ENCODE assay signal across 17 cellular contexts in the genomic region with DNA sequence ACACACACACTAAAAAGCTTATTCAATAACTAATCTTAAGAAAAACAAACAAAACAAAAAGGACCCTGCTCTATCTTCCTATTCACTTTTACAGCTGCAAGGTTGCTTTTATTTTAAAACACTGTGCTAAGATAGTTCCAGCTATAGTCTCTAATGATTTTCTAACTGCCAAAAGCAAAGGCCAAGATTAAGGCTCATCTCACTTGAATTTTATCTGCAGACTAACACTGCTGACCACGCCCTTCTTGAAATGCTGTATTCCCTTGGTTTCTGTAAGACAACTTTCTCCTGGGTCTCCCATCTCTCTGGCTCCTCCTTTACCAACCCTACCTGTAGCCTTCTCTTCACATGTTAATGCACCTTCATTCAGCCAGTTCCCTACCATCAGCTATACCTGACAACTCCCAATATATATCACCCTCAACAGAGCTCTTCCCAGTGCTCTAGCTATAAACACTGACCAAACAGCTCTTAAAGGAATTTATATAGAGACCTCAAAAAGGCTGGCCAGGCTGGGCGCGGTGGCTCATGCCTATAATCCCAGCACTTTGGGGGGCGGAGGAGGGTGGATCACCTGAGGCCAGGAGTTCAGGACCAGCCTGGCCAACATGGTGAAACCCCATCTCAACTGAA. TPM values are rescaled to one million over a fixed set of nuclear protein-coding genes. Genes with fewer than 3 reads are reported as not detected.
DNase-seq lines count a peak whose midpoint lies in the region; ATAC-seq, FAIRE-seq and TF ChIP-seq lines count a peak whose summit lies in the region.
"Had no signal": no experiment of that assay in that cellular context is flagged by ENCODE, and none has a peak within 500 bp of the region (broad histone marks: within the 10 kb centered on the region; RNA-seq: fewer than 3 reads in every experiment).

No MANE protein-coding gene starts in this region.

- intact Hi-C loops in CD4-positive, alpha-beta T cell (cut with DNase I, micrococcal nuclease): no loop called here
- intact Hi-C loops in GM12878 (cut with micrococcal nuclease; ENCODE audit: unreplicated experiment): no loop called here
- intact Hi-C loops in cardiac septum (cut with DNase I): no loop called here
- intact Hi-C loops in kidney (cut with DNase I): no loop called here

- H3K4me1 ChIP-seq in GM12878 (ENCODE audit: control insufficient read depth, insufficient read depth, low read length) (no peaks in the 10 kb centered on the region), kidney (ENCODE audit: control insufficient read depth in 1 of 2, insufficient read depth in 1 of 2, low read depth in 1 of 2, low read length in 2 of 2) (no peaks in the 10 kb centered on the region)

- no peak for TF ChIP-seq RAD21 in GM12878 (IDR thresholded peaks at IDR 0.05; ENCODE audit: insufficient read depth, low read depth, low read length)

- TF ChIP-seq EP300 in GM12878 (IDR thresholded peaks at IDR 0.05; ENCODE audit: borderline replicate concordance in 1 of 2, control insufficient read depth in 1 of 2, low read depth in 2 of 2, low read length in 2 of 2): no peak

- H3K27ac ChIP-seq in CD4-positive, alpha-beta T cell (ENCODE audit: low read depth, low read length): no peak overlapping the region
- no peak overlapping the region for H3K27ac ChIP-seq in GM12878 (ENCODE audit: control insufficient read depth, insufficient read depth)
- H3K27ac ChIP-seq in kidney (ENCODE audit: low read depth in 2 of 2, low read length in 2 of 2): no peak overlapping the region

- H3K36me3 Mint-ChIP-seq in CD4-positive, alpha-beta T cell (ENCODE audit: low read depth): no peaks in the 10 kb centered on the region

- POLR2A ChIA-PET in CD4-positive, alpha-beta T cell (lab: Charles Lee): interaction anchor here (1.0 to 2.9 kb wide), 2 partner anchors 10 to 11 kb away, joined by 3 to 10 read pairs; a partner anchor contains a TSS
- POLR2A ChIA-PET in GM12878 (lab: Charles Lee): interaction anchor here (1.2 to 1.9 kb wide), 2 partner anchors 11 to 12 kb away, joined by 7 read pairs; a partner anchor contains a TSS

- CTCF ChIA-PET in CD4-positive, alpha-beta T cell (lab: Charles Lee): no interaction called here
- CTCF ChIA-PET in GM12878 (lab: Yijun Ruan, JAX): interaction anchor here (0.5 kb wide), 1 partner anchor 360 kb away, joined by 3 read pairs; no protein-coding TSS in a partner anchor

- H3K27ac Mint-ChIP-seq in CD4-positive, alpha-beta T cell: peak overlapping the region; percentile 2

- H3K27me3 ChIP-seq in CD4-positive, alpha-beta T cell (ENCODE audit: control insufficient read depth, insufficient read depth, low read length): no peaks in the 10 kb centered on the region
- no peaks in the 10 kb centered on the region for H3K27me3 ChIP-seq in GM12878 (replicated peaks in 1 of 2; ENCODE audit: control insufficient read depth in 2 of 2, insufficient read depth in 2 of 2, low read length in 1 of 2)

- FAIRE-seq in GM12878 (lab: Jason Lieb, UNC) (peak; percentile 27), kidney (lab: Jason Lieb, UNC) (no peak)
- FAIRE-seq: D721Med, H54 had no signal

- peaks cover 64% of the 10 kb centered on the region for H3K4me1 Mint-ChIP-seq in CD4-positive, alpha-beta T cell (ENCODE audit: low read depth)

- no peak overlapping the region for H3K4me2 ChIP-seq in GM12878 (ENCODE audit: control insufficient read depth, insufficient read depth)
- H3K4me2 ChIP-seq: SK-N-SH had no signal

- in situ Hi-C loops in GM12878 (cut with MboI): no loop called here

- H4K20me1 ChIP-seq in GM12878 (ENCODE audit: control insufficient read depth, insufficient read depth): no peaks in the 10 kb centered on the region

- no peak overlapping the region for H3K4me3 ChIP-seq in GM12878
- no peak overlapping the region for H3K4me3 ChIP-seq in kidney (ENCODE audit: low read length in 2 of 2)

- H3K4me3 Mint-ChIP-seq in CD4-positive, alpha-beta T cell: no peak overlapping the region

- H3K9me3 Mint-ChIP-seq in CD4-positive, alpha-beta T cell: no peaks in the 10 kb centered on the region

- no peak overlapping the region for H2AFZ ChIP-seq in GM12878 (ENCODE audit: control insufficient read depth, low read depth, low read length)

- no TSS peak for BruUV-seq in GM12878 (replicated peaks; lab: Mats Ljungman, UMichigan)

- H3K9ac ChIP-seq in GM12878 (ENCODE audit: control insufficient read depth, insufficient read depth, low read length): no peak overlapping the region
- H3K9ac ChIP-seq in kidney (ENCODE audit: low read length in 2 of 2): no peak overlapping the region
- H3K9ac ChIP-seq: SK-N-SH had no signal

- H3K9me3 ChIP-seq in CD4-positive, alpha-beta T cell (ENCODE audit: control insufficient read depth, low read length): no peaks in the 10 kb centered on the region
- H3K9me3 ChIP-seq in GM12878 (replicated peaks; ENCODE audit: control insufficient read depth, insufficient read depth, low read length): no peaks in the 10 kb centered on the region
- H3K9me3 ChIP-seq in kidney (ENCODE audit: control insufficient read depth in 1 of 2, low read length in 2 of 2): no peaks in the 10 kb centered on the region
- H3K9me3 ChIP-seq: SK-N-SH had no signal

- no peak for TF ChIP-seq POLR2A in GM12878 (IDR thresholded peaks at IDR 0.05; ENCODE audit: low read depth, low read length)

- SMC1A ChIA-PET in GM12878 (lab: Charles Lee; ENCODE audit: uncharacterized antibody, unreplicated experiment): interaction anchor here (0.6 to 2.0 kb wide), 5 partner anchors 10 to 37 kb away, joined by 3 to 5 read pairs (median 3); no protein-coding TSS in a partner anchor

- no peak for DNase-seq in CD4-positive, alpha-beta T cell
- DNase-seq in OCI-M1 (lab: John Stamatoyannopoulos, UW) (peak; percentile 31), GM12878 (ENCODE audit: low read depth, low spot score) (no peak), iPS-NIHi11 (ENCODE audit: low spot score) (peak; percentile 30), cardiac septum (ENCODE audit: low spot score) (no peak), kidney (no peak), hippocampal formation (lab: John Stamatoyannopoulos, UW) (no peak)
- DNase-seq: 8988T; DMS79; NCI-H1105; NCI-H2081; NK-92 treated with Interleukin-12 subunit alpha and Interleukin-12 subunit beta, amount 100 ng/mL, for 24 hours; SHP77 treated with DMSO at 0.1 percent for 48 hours; SK-N-SH had no signal

- RAD21 ChIA-PET in GM12878 (lab: Charles Lee; ENCODE audit: unreplicated experiment): interaction anchor here (0.9 kb wide), 1 partner anchor 26 kb away, joined by 4 read pairs; no protein-coding TSS in a partner anchor

- H3K79me2 ChIP-seq in GM12878 (ENCODE audit: control insufficient read depth, insufficient read depth, low read length): no peaks in the 10 kb centered on the region; the same call in 1 of the 2 replicates

- WGBS in GM12878 (ENCODE audit: insufficient coverage, insufficient replicate concordance, low lambda C conversion rate, missing lambda C conversion rate): 96% methylated on average over 4 of the region's 4 CpGs

- TF ChIP-seq CTCF in CD4-positive, alpha-beta T cell (IDR thresholded peaks at IDR 0.05): no peak
- no peak for TF ChIP-seq CTCF in GM12878 (IDR thresholded peaks at IDR 0.05 in 2 of 3, conservative IDR thresholded peaks at IDR 0.05 in 1 of 3; ENCODE audit: control insufficient read depth in 2 of 3, extremely low read depth in 1 of 3, insufficient read depth in 1 of 3, low read depth in 3 of 3, low read length in 3 of 3)
- no peak for TF ChIP-seq CTCF in kidney (IDR thresholded peaks at IDR 0.05; ENCODE audit: borderline replicate concordance, extremely low read depth, insufficient read depth)

- ATAC-seq in CD4-positive, alpha-beta T cell (ENCODE audit: poor library complexity): no peak
- ATAC-seq in GM12878 (no peak), HG03571 (IDR thresholded peaks at IDR 0.05; ENCODE audit: unreplicated experiment) (no peak)

- H3K27me3 Mint-ChIP-seq in CD4-positive, alpha-beta T cell: no peaks in the 10 kb centered on the region

- no peaks in the 10 kb centered on the region for H3K36me3 ChIP-seq in GM12878 (ENCODE audit: control insufficient read depth in 2 of 2, insufficient read depth in 2 of 2, low read length in 1 of 2)
- no peaks in the 10 kb centered on the region for H3K36me3 ChIP-seq in kidney (ENCODE audit: control insufficient read depth in 1 of 2, insufficient read depth in 2 of 2, low read length in 2 of 2)

TF ChIP-seq in GM12878, 131 proteins besides CTCF, POLR2A, EP300 and RAD21 (continues in another document):
- TF ChIP-seq MTA3 (IDR thresholded peaks at IDR 0.05; ENCODE audit: borderline replicate concordance, low read length): no peak
- TF ChIP-seq FOS (IDR thresholded peaks at IDR 0.05; ENCODE audit: borderline replicate concordance, extremely low read depth, insufficient read length): no peak
- no peak for TF ChIP-seq PAX5 (IDR thresholded peaks at IDR 0.05; ENCODE audit: borderline replicate concordance, low read depth, low read length)
- no peak for TF ChIP-seq NFXL1 (IDR thresholded peaks at IDR 0.05; ENCODE audit: borderline replicate concordance)
- no peak for TF ChIP-seq ZSCAN29 (IDR thresholded peaks at IDR 0.05)

RNA-seq across cellular contexts. Expression of a gene that starts 11.7 kb away (rescaled TPM):
- total RNA-seq in CD4-positive, alpha-beta T cell: 10 to 100 TPM; 39.9 to 40.9 TPM
- total RNA-seq in GM12878 (2013; cell fraction: nucleolus; rRNA removed): 88.2 and 88.5 TPM in 2 replicates
- 23.3 and 26.5 TPM in 2 replicates for total RNA-seq in GM12878 (2014; rRNA removed)
- total RNA-seq in GM12878 (2014; rRNA removed; fragmentation: Illumina TruSeq; extraction: Trizol): 26.6 and 26.7 TPM in 2 replicates
- 30.2 and 32.8 TPM in 2 replicates for total RNA-seq in GM12878 (2021)
- 13.9 TPM for polyA plus RNA-seq in GM12878 (2011; ENCODE audit: low read depth)
- 20.4 and 26.5 TPM in 2 replicates for polyA plus RNA-seq in GM12878 (2011; rRNA removed)
- 8.8 and 12.5 TPM in 2 replicates for polyA plus RNA-seq in GM12878 (2011; cell fraction: cytosol; rRNA removed)
- polyA plus RNA-seq in GM12878 (2011; cell fraction: nucleus; rRNA removed): 12.7 and 18.8 TPM in 2 replicates
- polyA plus RNA-seq in GM12878 (2012): 16.8 and 19.6 TPM in 2 replicates
- 25.4 and 25.7 TPM in 2 replicates for polyA plus RNA-seq in GM12878 (2014; fragmentation: Illumina TruSeq; extraction: Trizol)
- 10 to 100 TPM; 14.2 to 21.5 TPM for polyA plus RNA-seq in GM12878 (2014; fragmentation: Nextera tagmentation; extraction: Ambion mirVana)
- polyA plus RNA-seq in GM12878 (2014; rRNA removed): 12.4 and 13.2 TPM in 2 replicates
- polyA plus RNA-seq in GM12878 (2016; fragmentation: Nextera tagmentation; extraction: Ambion mirVana): 10 to 100 TPM; 25.7 to 28.6 TPM
- polyA minus RNA-seq in GM12878 (2011; rRNA and poly(A)+ RNA removed): 22.7 and 27.8 TPM in 2 replicates
- 6.7 and 7.4 TPM in 2 replicates for polyA minus RNA-seq in GM12878 (2011; cell fraction: cytosol; rRNA and poly(A)+ RNA removed)
- 19.2 and 25.5 TPM in 2 replicates for polyA minus RNA-seq in GM12878 (2011; cell fraction: nucleus; rRNA and poly(A)+ RNA removed)
- total RNA-seq in cardiac septum: 37.8 TPM
- 43.1 TPM for total RNA-seq in kidney
- polyA plus RNA-seq in kidney (ENCODE audit: insufficient read depth, low read depth, low replicate concordance): 9.9 TPM

Comparison
In these comparisons a context has a peak if more than half of its experiments do, and no peak if none do; other contexts are left out.
1. DNase-seq: peak in OCI-M1 (single experiment) and iPS-NIHi11 (single experiment); none in CD4-positive, alpha-beta T cell (0 of 10), GM12878 (single experiment), cardiac septum (single experiment), kidney (single experiment) and hippocampal formation (0 of 2).